Comparison of ENCODE assay signal across 1 cellular context in genomic region chr12:110718222-110718908, GRCh38.
TF ChIP-seq lines count a peak whose summit lies in the region.

No MANE protein-coding gene starts in this region.

TF ChIP-seq in HCT116, 20 proteins besides CTCF, POLR2A, EP300 and RAD21:
- 0 out of 2 replicates have a peak, but pooled peaks have one; percentile 18 for TF ChIP-seq POLR2AphosphoS5 (IDR thresholded peaks at IDR 0.05; ENCODE audit: low read depth, low read length)
- TF ChIP-seq EZH2 (IDR thresholded peaks at IDR 0.05), result no peak
